In genomic region chr1:234531181-234532132, GRCh38 we compare ENCODE assay signal across 8 cellular contexts. TPM values are rescaled to one million over a fixed set of nuclear protein-coding genes. Genes with fewer than 3 reads are reported as not detected.
DNase-seq lines count a peak whose midpoint lies in the region; ATAC-seq, FAIRE-seq and TF ChIP-seq lines count a peak whose summit lies in the region.

No MANE protein-coding gene starts in this region.

- TF ChIP-seq CTCF in GM23338 (conservative IDR thresholded peaks at IDR 0.05; ENCODE audit: low read depth in 2 of 2), result no peak
- TF ChIP-seq CTCF in breast epithelium (IDR thresholded peaks at IDR 0.05), result no peak
- no peak for TF ChIP-seq CTCF in keratinocyte (optimal IDR thresholded peaks at IDR 0.05 in 1 of 3, IDR thresholded peaks at IDR 0.05 in 1 of 3, conservative IDR thresholded peaks at IDR 0.05 in 1 of 3; ENCODE audit: extremely low read depth in 1 of 3, insufficient read depth in 2 of 3, low read length in 3 of 3)

- H3F3A ChIP-seq in GM23338 (replicated peaks; ENCODE audit: low read depth), result 0 out of 2 replicates have a peak, but pooled peaks cover 3% of the 10 kb centered on the region

- no peaks in the 10 kb centered on the region for H3K9me3 Mint-ChIP-seq in GM23338

- peaks cover 38% of the 10 kb centered on the region for H3K4me1 Mint-ChIP-seq in GM23338

- H3K4me2 ChIP-seq in GM23338, result peak overlapping the region; percentile 51
- peak overlapping the region; percentile 61 for H3K4me2 ChIP-seq in keratinocyte (ENCODE audit: control insufficient read depth, extremely low read depth, insufficient read depth, low read depth, low read length)

- no peak overlapping the region; the same call in 2 of the 3 replicates for H3K4me3 Mint-ChIP-seq in GM23338

- H2AFZ ChIP-seq in GM23338 (peak overlapping the region; percentile 99), keratinocyte (ENCODE audit: control insufficient read depth, low read length) (peak overlapping the region; percentile 91)

- no peaks in the 10 kb centered on the region for H3K9me2 ChIP-seq in GM23338 (ENCODE audit: insufficient read depth)

- intact Hi-C loops in breast epithelium (cut with DNase I; ENCODE audit: low total_unique reads), result loop anchor here (10.0 kb wide), 1 partner anchor 73 kb away; no protein-coding TSS in a partner anchor

- in situ Hi-C loops in KBM-7 (cut with MboI; ENCODE audit: low pct_unique_long_range_greater_than_20kb, low sequenced_read_pairs), result no loop called here

- FAIRE-seq in keratinocyte (lab: Jason Lieb, UNC), result peak; percentile 44

- H3K79me2 ChIP-seq in GM23338 (replicated peaks; ENCODE audit: insufficient read depth), result no peaks in the 10 kb centered on the region
- H3K79me2 ChIP-seq in keratinocyte (ENCODE audit: control insufficient read depth, insufficient read depth, low read length), result no peaks in the 10 kb centered on the region

- no peaks in the 10 kb centered on the region for H3K9me1 ChIP-seq in keratinocyte (ENCODE audit: control insufficient read depth, extremely low read depth, insufficient read depth, low read length)

- DNase-seq in GM23338 (ENCODE audit: low spot score) (peak; percentile 42), breast epithelium (ENCODE audit: low spot score in 2 of 2) (peak; percentile 62 to 82), keratinocyte (ENCODE audit: low read depth, low spot score) (no peak), KBM-7 (no peak), foreskin melanocyte (no peak)
- DNase-seq in activated CD4-positive, alpha-beta T cell treated with anti-CD3 and anti-CD28 coated beads, Interleukin-2, amount 50 U/mL, for 1 hour, result no peak

- no peak overlapping the region for H3K4me3 ChIP-seq in GM23338
- H3K4me3 ChIP-seq in breast epithelium, result peak overlapping the region; percentile 6 to 47 (median 30)
- H3K4me3 ChIP-seq in keratinocyte (ENCODE audit: control insufficient read depth in 2 of 3, extremely low read depth in 1 of 3, insufficient read depth in 2 of 3, low read depth in 1 of 3, low read length in 3 of 3), result no peak overlapping the region
- H3K4me3 ChIP-seq in skeletal muscle tissue (ENCODE audit: low read length in 3 of 3), result peak overlapping the region; percentile 23 to 48 (median 30)

- ATAC-seq in GM23338, result peak; percentile 68
- no peak for ATAC-seq in GM18858 (IDR thresholded peaks at IDR 0.05; ENCODE audit: unreplicated experiment)

- peak overlapping the region; percentile 79 for H3K27ac Mint-ChIP-seq in GM23338

- peaks cover 7% of the 10 kb centered on the region; the same call in 1 of the 2 replicates for H3K4me1 ChIP-seq in GM23338 (ENCODE audit: insufficient read depth)
- peaks cover 16 to 51% of the 10 kb centered on the region in 2 donors for H3K4me1 ChIP-seq in breast epithelium
- H3K4me1 ChIP-seq in keratinocyte (ENCODE audit: control insufficient read depth, extremely low read depth, insufficient read depth, low read length), result peaks cover 45% of the 10 kb centered on the region
- peaks cover 75 to 81% (median 76%) of the 10 kb centered on the region in 3 donors for H3K4me1 ChIP-seq in skeletal muscle tissue (ENCODE audit: control insufficient read depth in 3 of 3, insufficient read depth in 3 of 3, low read length in 3 of 3)

- H3K9ac ChIP-seq in keratinocyte (ENCODE audit: control insufficient read depth, extremely low read depth, insufficient read depth, low read length) (peak overlapping the region; percentile 81), skeletal muscle tissue (ENCODE audit: low read depth in 1 of 3, low read length in 3 of 3) (peak overlapping the region; percentile 79 to 88 (median 87))

- peak overlapping the region; percentile 60; the same call in 1 of the 2 replicates for H3K27ac ChIP-seq in GM23338 (ENCODE audit: low read depth)
- peak overlapping the region; percentile 98 for H3K27ac ChIP-seq in breast epithelium
- H3K27ac ChIP-seq in keratinocyte (ENCODE audit: control insufficient read depth, insufficient read depth, low read length), result peak overlapping the region; percentile 94
- H3K27ac ChIP-seq in skeletal muscle tissue (ENCODE audit: low read depth, low read length), result peak overlapping the region; percentile 98

- dilution Hi-C loops in keratinocyte (cut with MboI; ENCODE audit: extremely low pct_ligation_motif_present, low sequenced_read_pairs), result no loop called here

- TF ChIP-seq POLR2A in breast epithelium (IDR thresholded peaks at IDR 0.05), result no peak

- H3K36me3 ChIP-seq in GM23338 (ENCODE audit: insufficient read depth) (no peaks in the 10 kb centered on the region), breast epithelium (no peaks in the 10 kb centered on the region), keratinocyte (ENCODE audit: control insufficient read depth in 2 of 2, extremely low read depth in 1 of 2, insufficient read depth in 2 of 2, low read length in 2 of 2) (no peaks in the 10 kb centered on the region), skeletal muscle tissue (ENCODE audit: control insufficient read depth in 3 of 3, insufficient read depth in 3 of 3, low read length in 3 of 3) (no peaks in the 10 kb centered on the region)

- no peaks in the 10 kb centered on the region for H3K27me3 ChIP-seq in GM23338 (ENCODE audit: insufficient read depth)
- H3K27me3 ChIP-seq in breast epithelium, result no peaks in the 10 kb centered on the region
- H3K27me3 ChIP-seq in keratinocyte (ENCODE audit: control insufficient read depth, extremely low read depth, insufficient read depth, low read length), result no peaks in the 10 kb centered on the region
- H3K27me3 ChIP-seq in skeletal muscle tissue (ENCODE audit: control insufficient read depth in 3 of 3, insufficient read depth in 3 of 3, low read length in 3 of 3), result no peaks in the 10 kb centered on the region

- H4K20me1 ChIP-seq in GM23338 (replicated peaks; ENCODE audit: insufficient read depth) (no peaks in the 10 kb centered on the region), keratinocyte (ENCODE audit: control insufficient read depth, extremely low read depth, insufficient read depth, low read length) (no peaks in the 10 kb centered on the region)

- no peaks in the 10 kb centered on the region for H3K36me3 Mint-ChIP-seq in GM23338 (ENCODE audit: low read depth)

- H3K9me3 ChIP-seq in breast epithelium, result no peaks in the 10 kb centered on the region
- H3K9me3 ChIP-seq in keratinocyte (ENCODE audit: control insufficient read depth, low read depth, low read length), result no peaks in the 10 kb centered on the region
- no peaks in the 10 kb centered on the region for H3K9me3 ChIP-seq in skeletal muscle tissue (ENCODE audit: control insufficient read depth in 3 of 3, low read length in 3 of 3)

- peaks cover 7% of the 10 kb centered on the region for H3K27me3 Mint-ChIP-seq in GM23338 (ENCODE audit: insufficient read depth, low read depth, poor library complexity)

TF ChIP-seq in GM23338, 12 proteins besides CTCF, POLR2A, EP300 and RAD21 (continues in another document):
- no peak for TF ChIP-seq STAT1 (IDR thresholded peaks at IDR 0.05; ENCODE audit: unreplicated experiment)
- no peak for TF ChIP-seq NANOG (IDR thresholded peaks at IDR 0.05; ENCODE audit: borderline replicate concordance)
- TF ChIP-seq EZH2phosphoT487 (IDR thresholded peaks at IDR 0.05; ENCODE audit: unreplicated experiment), result no peak

RNA-seq across cellular contexts. Expression of gene TARBP1, which starts 52.5 kb away (rescaled TPM):
- total RNA-seq in GM23338 (2014; rRNA removed; shearing (Covaris generic)), result 18.8 and 44.8 TPM in 2 replicates
- polyA plus RNA-seq in GM23338 (2016; fragmentation: Nextera tagmentation; extraction: Ambion mirVana) (14.9 and 17.4 TPM in 2 replicates), keratinocyte (18.4 to 28.7 TPM (median 23.6 TPM) in 3 replicates)
- total RNA-seq in breast epithelium (10 to 100 TPM; 12.3 to 39.2 (median 32.1) TPM), skeletal muscle tissue (36.5 TPM)
- polyA plus RNA-seq in keratinocyte (2011; ENCODE audit: low read depth), result 9.5 TPM
- polyA plus RNA-seq in keratinocyte (2011; cell fraction: cytosol; rRNA removed), result 11.2 and 26.8 TPM in 2 replicates
- polyA plus RNA-seq in keratinocyte (2011; cell fraction: nucleus; rRNA removed), result 70.3 and 70.5 TPM in 2 replicates
- polyA plus RNA-seq in keratinocyte (2012; ENCODE audit: low replicate concordance), result 10.5 and 11.1 TPM in 2 replicates
- polyA minus RNA-seq in keratinocyte, result 6.8 to 25.2 TPM (median 15.0 TPM) in 3 replicates
- polyA minus RNA-seq in keratinocyte (2011; cell fraction: cytosol; rRNA and poly(A)+ RNA removed), result 8.2 TPM
- polyA minus RNA-seq in keratinocyte (2011; cell fraction: nucleus; rRNA and poly(A)+ RNA removed), result 11.1 and 25.7 TPM in 2 replicates

Comparison
In these comparisons a context has a peak if more than half of its experiments do, and no peak if none do; other contexts are left out.
1. DNase-seq: peak in GM23338 (single experiment) and breast epithelium (2 of 2); none in keratinocyte (single experiment), activated CD4-positive, alpha-beta T cell treated with anti-CD3 and anti-CD28 coated beads, Interleukin-2, amount 50 U/mL, for 1 hour (single experiment), KBM-7 (single experiment) and foreskin melanocyte (single experiment).
2. H3K4me3 ChIP-seq: peak in breast epithelium (3 of 3) and skeletal muscle tissue (3 of 3); none in GM23338 (single experiment) and keratinocyte (0 of 3).
3. Peak in every context shown above with its lines, with median percentiles within 50 percentile points of each other: H3K27ac ChIP-seq.